In genomic region chr3:151318946-151319345, GRCh38 we compare ENCODE assay signal across 21 cellular contexts. TPM values are rescaled to one million over a fixed set of nuclear protein-coding genes. Genes with fewer than 3 reads are reported as not detected.
DNase-seq lines count a peak whose midpoint lies in the region; ATAC-seq, FAIRE-seq and TF ChIP-seq lines count a peak whose summit lies in the region.
"Had no signal": no experiment of that assay in that cellular context is flagged by ENCODE, and none has a peak within 500 bp of the region (broad histone marks: within the 10 kb centered on the region; RNA-seq: fewer than 3 reads in every experiment).

No MANE protein-coding gene starts in this region.

- peak overlapping the region; percentile 26; the same call in 1 of the 2 replicates for H2BK20ac ChIP-seq in IMR-90 (ENCODE audit: low read depth, low read length)

- no peaks in the 10 kb centered on the region for H3K36me3 ChIP-seq in ACC112 (ENCODE audit: insufficient read depth, low read length)
- H3K36me3 ChIP-seq in IMR-90 (ENCODE audit: control insufficient read depth, insufficient read depth, low read length), result no peaks in the 10 kb centered on the region
- peaks cover 0 to 7% of the 10 kb centered on the region in 2 experiments for H3K36me3 ChIP-seq in keratinocyte (ENCODE audit: control insufficient read depth in 2 of 2, extremely low read depth in 1 of 2, insufficient read depth in 2 of 2, low read length in 2 of 2)
- H3K36me3 ChIP-seq: Peyer's patch had no signal

- CTCF ChIA-PET in IMR-90 (lab: Yijun Ruan, JAX), result interaction anchor here (0.6 to 1.1 kb wide), 3 partner anchors 9 to 21 kb away, joined by 3 to 4 read pairs (median 4); no protein-coding TSS in a partner anchor

- H4K91ac ChIP-seq in IMR-90 (ENCODE audit: insufficient read depth, low read depth, low read length), result peak overlapping the region; percentile 66; the same call in 1 of the 2 replicates

- TF ChIP-seq RAD21 in IMR-90 (IDR thresholded peaks at IDR 0.05; ENCODE audit: low read length), result no peak

- H2BK120ac ChIP-seq in IMR-90 (ENCODE audit: low read depth, low read length), result 0 out of 2 replicates have a peak overlapping the region, but pooled peaks have one; percentile 18

- H3K23ac ChIP-seq in IMR-90 (ENCODE audit: low read depth, low read length), result no peak overlapping the region

- H4K20me1 ChIP-seq in IMR-90 (ENCODE audit: insufficient read depth, low read length) (no peaks in the 10 kb centered on the region), keratinocyte (ENCODE audit: control insufficient read depth, extremely low read depth, insufficient read depth, low read length) (no peaks in the 10 kb centered on the region)

- H2AFZ ChIP-seq in ACC112 (ENCODE audit: low read length, unreplicated experiment) (peak overlapping the region; percentile 58), IMR-90 (replicated peaks; ENCODE audit: low read length, poor library complexity) (no peak overlapping the region), keratinocyte (ENCODE audit: control insufficient read depth, low read length) (peak overlapping the region; percentile 82)

- peak overlapping the region; percentile 50 for H3K18ac ChIP-seq in IMR-90 (ENCODE audit: low read depth, low read length)

- TF ChIP-seq CTCF in IMR-90 (conservative IDR thresholded peaks at IDR 0.05; ENCODE audit: low read depth, low read length), result no peak
- TF ChIP-seq CTCF in keratinocyte (optimal IDR thresholded peaks at IDR 0.05 in 1 of 3, IDR thresholded peaks at IDR 0.05 in 1 of 3, conservative IDR thresholded peaks at IDR 0.05 in 1 of 3; ENCODE audit: extremely low read depth in 1 of 3, insufficient read depth in 2 of 3, low read length in 3 of 3), result no peak

- peak overlapping the region; percentile 72 for H3K27ac ChIP-seq in ACC112 (ENCODE audit: low read depth, low read length)
- H3K27ac ChIP-seq in IMR-90 (ENCODE audit: insufficient read depth, low read length), result peak overlapping the region; percentile 75; the same call in 1 of the 2 replicates
- peak overlapping the region; percentile 98 for H3K27ac ChIP-seq in keratinocyte (ENCODE audit: control insufficient read depth, insufficient read depth, low read length)
- H3K27ac ChIP-seq: Peyer's patch had no signal

- no peak overlapping the region for H3K4me2 ChIP-seq in IMR-90 (ENCODE audit: low read depth, low read length)
- peak overlapping the region; percentile 97 for H3K4me2 ChIP-seq in keratinocyte (ENCODE audit: control insufficient read depth, extremely low read depth, insufficient read depth, low read depth, low read length)

- H3K9ac ChIP-seq in IMR-90 (ENCODE audit: low read depth, low read length) (no peak overlapping the region), keratinocyte (ENCODE audit: control insufficient read depth, extremely low read depth, insufficient read depth, low read length) (peak overlapping the region; percentile 74)

- no peak for DNase-seq in IMR-90
- DNase-seq in SKM-1 treated with dmso at 0.1 percent for 144 hours (lab: John Stamatoyannopoulos, UW; ENCODE audit: unreplicated experiment), result peak; percentile 64
- DNase-seq in keratinocyte (ENCODE audit: low read depth, low spot score), result peak; percentile 75
- no peak for DNase-seq in NCI-H1105 (lab: John Stamatoyannopoulos, UW)
- DNase-seq: activated CD4-positive, alpha-beta T cell treated with anti-CD3 and anti-CD28 coated beads, Interleukin-2, amount 10 ng/mL, durations not matched to agents 24 days and 14 days; activated CD8-positive, alpha-beta memory T cell treated with anti-CD3 and anti-CD28 coated beads, Interleukin-2, amount 50 U/mL, for 4 hours; activated naive CD4-positive, alpha-beta T cell treated with Interleukin-2 at 50 U/mL for 16 hours; anterior cingulate cortex; CD8-positive, alpha-beta memory T cell; cerebellar nuclear complex; DND-41; effector memory CD4-positive, alpha-beta T cell; KBM-7; NCI-H2171; Peyer's patch had no signal

- peaks cover 65% of the 10 kb centered on the region for H3K4me1 ChIP-seq in ACC112 (ENCODE audit: control insufficient read depth, insufficient read depth, low read length, unreplicated experiment)
- H3K4me1 ChIP-seq in IMR-90 (ENCODE audit: control insufficient read depth, insufficient read depth, low read length), result peaks cover 14% of the 10 kb centered on the region
- peaks cover 45% of the 10 kb centered on the region for H3K4me1 ChIP-seq in keratinocyte (ENCODE audit: control insufficient read depth, extremely low read depth, insufficient read depth, low read length)
- H3K4me1 ChIP-seq: Peyer's patch had no signal

- no TSS peak for BruUV-seq in IMR-90 (replicated peaks; lab: Mats Ljungman, UMichigan)

- peak overlapping the region; percentile 77 for H2BK5ac ChIP-seq in IMR-90 (ENCODE audit: low read depth, low read length, poor library complexity, severe bottlenecking)

- no peak overlapping the region for H2AK9ac ChIP-seq in IMR-90 (replicated peaks; ENCODE audit: low read depth, low read length, poor library complexity)

- ATAC-seq in IMR-90 (ENCODE audit: low read depth) (no peak), GM21528 (IDR thresholded peaks at IDR 0.05; ENCODE audit: low FRiP score, unreplicated experiment) (no peak), HG02852 (IDR thresholded peaks at IDR 0.05; ENCODE audit: unreplicated experiment) (no peak), HG03457 (IDR thresholded peaks at IDR 0.05; ENCODE audit: unreplicated experiment) (no peak)

- POLR2A ChIA-PET in IMR-90 (lab: Charles Lee; ENCODE audit: unreplicated experiment), result no interaction called here

- H3K4ac ChIP-seq in IMR-90 (ENCODE audit: low read depth, low read length), result peak overlapping the region; percentile 55

- no peaks in the 10 kb centered on the region for H3K79me1 ChIP-seq in IMR-90 (ENCODE audit: low read depth in 1 of 2, low read length in 2 of 2)

- dilution Hi-C loops in IMR-90 (cut with HindIII; ENCODE audit: low sequenced_read_pairs, unreplicated experiment) (no loop called here), keratinocyte (cut with MboI; ENCODE audit: extremely low pct_ligation_motif_present, low sequenced_read_pairs) (no loop called here)

- peak overlapping the region; percentile 95 for H4K5ac ChIP-seq in IMR-90 (ENCODE audit: low read depth, low read length)

- peak overlapping the region in 1 of 2 experiments; percentile 31; a peak in 1 of 4 replicates for H4K8ac ChIP-seq in IMR-90 (ENCODE audit: low read depth in 2 of 2, low read length in 2 of 2)

- no peak overlapping the region; the same call in 1 of the 2 replicates for H3K56ac ChIP-seq in IMR-90 (ENCODE audit: extremely low read depth, insufficient read depth, low read length)

- H3K79me2 ChIP-seq in ACC112 (ENCODE audit: control insufficient read depth, insufficient read depth, low read length, unreplicated experiment) (no peaks in the 10 kb centered on the region), keratinocyte (ENCODE audit: control insufficient read depth, insufficient read depth, low read length) (peaks cover 25% of the 10 kb centered on the region)

- H3K27me3 ChIP-seq in ACC112 (ENCODE audit: insufficient read depth, low read length) (no peaks in the 10 kb centered on the region), IMR-90 (ENCODE audit: control insufficient read depth, insufficient read depth, low read length) (no peaks in the 10 kb centered on the region), keratinocyte (ENCODE audit: control insufficient read depth, extremely low read depth, insufficient read depth, low read length) (no peaks in the 10 kb centered on the region)
- H3K27me3 ChIP-seq: Peyer's patch had no signal

- H3K14ac ChIP-seq in IMR-90 (replicated peaks; ENCODE audit: low read depth, low read length), result peak overlapping the region; percentile 59

- TF ChIP-seq POLR2A in IMR-90 (IDR thresholded peaks at IDR 0.05; ENCODE audit: low read depth, low read length), result no peak

- intact Hi-C loops in IMR-90 (cut with micrococcal nuclease), result no loop called here

- FAIRE-seq in keratinocyte (lab: Jason Lieb, UNC), result peak; percentile 78

- peak overlapping the region; percentile 79; the same call in 1 of the 3 replicates for H2BK15ac ChIP-seq in IMR-90 (ENCODE audit: low read depth, low read length)

- peak overlapping the region; percentile 60 for H2AK5ac ChIP-seq in IMR-90 (ENCODE audit: low read depth, low read length)

- WGBS in IMR-90 (ENCODE audit: extremely low coverage in 2 of 2, insufficient read length in 1 of 2), 2 experiments, result no CpG with 5 or more reads among the region's 10 CpGs

- peaks cover 5% of the 10 kb centered on the region for H3K9me3 ChIP-seq in IMR-90 (ENCODE audit: control insufficient read depth, insufficient read depth, low read length)
- H3K9me3 ChIP-seq in keratinocyte (ENCODE audit: control insufficient read depth, low read depth, low read length), result no peaks in the 10 kb centered on the region
- H3K9me3 ChIP-seq: Peyer's patch had no signal

- H3K4me3 ChIP-seq in ACC112 (ENCODE audit: low read depth, low read length) (peak overlapping the region; percentile 15; the same call in 1 of the 2 replicates), IMR-90 (ENCODE audit: insufficient read depth, low read depth, low read length) (no peak overlapping the region), keratinocyte (ENCODE audit: control insufficient read depth in 2 of 3, extremely low read depth in 1 of 3, insufficient read depth in 2 of 3, low read depth in 1 of 3, low read length in 3 of 3) (peak overlapping the region; percentile 17 to 60 (median 56))
- H3K4me3 ChIP-seq: Peyer's patch had no signal

- peaks cover 6% of the 10 kb centered on the region; the same call in 1 of the 2 replicates for H3K9me1 ChIP-seq in IMR-90 (ENCODE audit: insufficient read depth, low read length)
- no peaks in the 10 kb centered on the region for H3K9me1 ChIP-seq in keratinocyte (ENCODE audit: control insufficient read depth, extremely low read depth, insufficient read depth, low read length)

- in situ Hi-C loops in IMR-90 (cut with MboI; ENCODE audit: low sequenced_read_pairs), result no loop called here

RNA-seq across cellular contexts. Expression of gene GPR87, which starts 2.3 kb away (rescaled TPM):
- 0.28 and 0.36 TPM in 2 replicates for total RNA-seq in IMR-90 (2012; rRNA removed)
- polyA plus RNA-seq in IMR-90 (2012; rRNA removed) (0.26 TPM in 2 replicates), keratinocyte (90.0 to 109 TPM (median 106 TPM) in 3 replicates)
- 0.05 and 0.06 TPM in 2 replicates for polyA plus RNA-seq in IMR-90 (2012; cell fraction: cytosol; rRNA removed)
- 0.05 and 0.21 TPM in 2 replicates for polyA plus RNA-seq in IMR-90 (2012; cell fraction: nucleus; rRNA removed; ENCODE audit: low replicate concordance)
- polyA plus RNA-seq in keratinocyte (2011; ENCODE audit: low read depth), result 28.6 TPM
- 73.2 and 137 TPM in 2 replicates for polyA plus RNA-seq in keratinocyte (2011; cell fraction: cytosol; rRNA removed)
- polyA plus RNA-seq in keratinocyte (2011; cell fraction: nucleus; rRNA removed), result 90.2 and 112 TPM in 2 replicates
- 61.5 and 81.1 TPM in 2 replicates for polyA plus RNA-seq in keratinocyte (2012; ENCODE audit: low replicate concordance)
- polyA minus RNA-seq in keratinocyte, result 21.8 to 63.5 TPM (median 53.6 TPM) in 3 replicates
- polyA minus RNA-seq in keratinocyte (2011; cell fraction: cytosol; rRNA and poly(A)+ RNA removed), result 28.8 TPM
- polyA minus RNA-seq in keratinocyte (2011; cell fraction: nucleus; rRNA and poly(A)+ RNA removed), result 18.7 and 35.1 TPM in 2 replicates
- total RNA-seq: H4, mononuclear cell, Peyer's patch had no signal
- polyA plus RNA-seq: CD8-positive, alpha-beta memory T cell had no signal

RNA-seq across cellular contexts. Expression of gene P2RY13, which starts 10.4 kb away (rescaled TPM):
- total RNA-seq in IMR-90 (2012; rRNA removed), result not detected in 2 replicates
- polyA plus RNA-seq in IMR-90 (2012; rRNA removed) (not detected in 2 replicates), keratinocyte (not detected in 3 replicates)
- polyA plus RNA-seq in IMR-90 (2012; cell fraction: cytosol; rRNA removed), result not detected in 2 replicates
- not detected in 2 replicates for polyA plus RNA-seq in IMR-90 (2012; cell fraction: nucleus; rRNA removed; ENCODE audit: low replicate concordance)
- not detected for polyA plus RNA-seq in keratinocyte (2011; ENCODE audit: low read depth)
- polyA plus RNA-seq in keratinocyte (2011; cell fraction: cytosol; rRNA removed), result not detected in 2 replicates
- not detected in 2 replicates for polyA plus RNA-seq in keratinocyte (2011; cell fraction: nucleus; rRNA removed)
- not detected in 2 replicates for polyA plus RNA-seq in keratinocyte (2012; ENCODE audit: low replicate concordance)
- polyA minus RNA-seq in keratinocyte, result not detected in 3 replicates
- polyA minus RNA-seq in keratinocyte (2011; cell fraction: cytosol; rRNA and poly(A)+ RNA removed), result not detected
- not detected in 2 replicates for polyA minus RNA-seq in keratinocyte (2011; cell fraction: nucleus; rRNA and poly(A)+ RNA removed)
- total RNA-seq: activated CD4-positive, alpha-beta T cell treated with anti-CD3 and anti-CD28 coated beads, Interleukin-2, amount 10 ng/mL, durations not matched to agents 24 days and 14 days; CD8-positive, alpha-beta memory T cell; H4 had no signal
- polyA plus RNA-seq: CD8-positive, alpha-beta memory T cell had no signal

RNA-seq across cellular contexts. Expression of gene P2RY14, which starts 40.6 kb away (rescaled TPM):
- not detected in 2 replicates for total RNA-seq in IMR-90 (2012; rRNA removed)
- not detected in 2 replicates for polyA plus RNA-seq in IMR-90 (2012; rRNA removed)
- polyA plus RNA-seq in IMR-90 (2012; cell fraction: cytosol; rRNA removed), result not detected in 2 replicates
- not detected in 2 replicates for polyA plus RNA-seq in IMR-90 (2012; cell fraction: nucleus; rRNA removed; ENCODE audit: low replicate concordance)
- not detected in 3 replicates for polyA plus RNA-seq in keratinocyte
- not detected for polyA plus RNA-seq in keratinocyte (2011; ENCODE audit: low read depth)
- polyA plus RNA-seq in keratinocyte (2011; cell fraction: cytosol; rRNA removed), result not detected in 2 replicates
- not detected in 2 replicates for polyA plus RNA-seq in keratinocyte (2011; cell fraction: nucleus; rRNA removed)
- 0.13 TPM in 1 of 2 replicates, not detected in the other for polyA plus RNA-seq in keratinocyte (2012; ENCODE audit: low replicate concordance)
- not detected in 3 replicates for polyA minus RNA-seq in keratinocyte
- not detected for polyA minus RNA-seq in keratinocyte (2011; cell fraction: cytosol; rRNA and poly(A)+ RNA removed)
- not detected in 2 replicates for polyA minus RNA-seq in keratinocyte (2011; cell fraction: nucleus; rRNA and poly(A)+ RNA removed)
- total RNA-seq: H4 had no signal

Comparison
In these comparisons a context has a peak if more than half of its experiments do, and no peak if none do; other contexts are left out.
1. DNase-seq: peak in SKM-1 treated with dmso at 0.1 percent for 144 hours (single experiment) and keratinocyte (single experiment); none in IMR-90 (single experiment) and NCI-H1105 (single experiment).
2. RNA of gene GPR87, which starts 2.3 kb away (polyA plus RNA-seq): 28.6 to 137 TPM in keratinocyte; 0.05 to 0.26 TPM in IMR-90; every median in the first group is over 10 times any median in the second.
3. Peak in every context shown above with its lines, with median percentiles within 50 percentile points of each other: H3K27ac ChIP-seq.